ENCODE assay signal across 8 cellular contexts in the genomic region with DNA sequence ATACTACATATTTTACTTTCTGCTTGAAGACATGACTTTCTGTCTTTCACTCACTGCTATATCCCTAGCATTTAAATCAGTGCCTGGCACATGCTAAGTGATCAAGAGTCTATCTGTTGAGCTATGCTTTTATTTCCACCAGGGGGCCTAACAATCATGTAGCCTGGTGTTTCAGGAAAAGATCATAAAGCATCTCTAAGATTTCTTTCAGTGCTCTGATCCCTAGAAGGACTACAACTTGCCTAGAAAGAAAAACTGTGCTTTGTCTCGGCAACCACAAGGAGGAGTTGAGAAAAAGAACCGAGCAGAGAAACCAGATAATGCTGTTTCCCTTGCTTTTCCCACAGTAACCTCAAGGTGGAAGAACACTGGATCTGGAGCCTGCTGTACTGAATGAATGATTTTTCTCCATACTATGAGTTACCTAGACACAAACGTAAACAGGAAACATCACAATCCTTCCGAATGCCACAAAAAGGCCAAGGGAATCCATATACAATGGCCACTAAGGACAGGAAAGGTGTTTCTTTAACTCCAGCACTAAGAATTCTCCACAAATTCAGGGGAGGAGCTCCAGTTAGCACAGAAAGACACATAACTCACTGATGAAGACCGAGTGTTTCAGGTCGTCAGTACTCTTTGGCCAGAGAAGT. TPM values are rescaled to one million over a fixed set of nuclear protein-coding genes. Genes with fewer than 3 reads are reported as not detected.
DNase-seq lines count a peak whose midpoint lies in the region; ATAC-seq, FAIRE-seq and TF ChIP-seq lines count a peak whose summit lies in the region.

No MANE protein-coding gene starts in this region.

- H2AFZ ChIP-seq in PC-3 (ENCODE audit: low read length), result peak overlapping the region; percentile 87

- H3K9me3 ChIP-seq in PC-3 (ENCODE audit: low read length) (no peaks in the 10 kb centered on the region), skeletal muscle tissue (ENCODE audit: control insufficient read depth in 3 of 3, low read length in 3 of 3) (no peaks in the 10 kb centered on the region)

- H3K4me1 ChIP-seq in PC-3 (ENCODE audit: insufficient read depth, low read length), result peaks cover 24% of the 10 kb centered on the region
- peaks cover 17 to 31% (median 21%) of the 10 kb centered on the region in 3 donors for H3K4me1 ChIP-seq in skeletal muscle tissue (ENCODE audit: control insufficient read depth in 3 of 3, insufficient read depth in 3 of 3, low read length in 3 of 3)

- CTCF ChIA-PET in PC-3 (lab: Charles Lee), result interaction anchor here (0.6 to 1.4 kb wide), 6 partner anchors 12 to 290 kb away, joined by 3 to 11 read pairs (median 3); partner anchors contain the start of gene MTERF2

- H3K4me3 ChIP-seq in PC-3 (ENCODE audit: low read length) (peak overlapping the region; percentile 72), bronchial epithelial cell (ENCODE audit: low read depth, low read length) (peak overlapping the region; percentile 70), skeletal muscle tissue (ENCODE audit: low read length in 3 of 3) (peak overlapping the region; percentile 82 to 98 (median 87))

- H3K9ac ChIP-seq in PC-3 (ENCODE audit: low read length), result peak overlapping the region; percentile 85
- H3K9ac ChIP-seq in skeletal muscle tissue (ENCODE audit: low read depth in 1 of 3, low read length in 3 of 3), result peak overlapping the region; percentile 96 to 99 (median 97)

- H3K79me2 ChIP-seq in PC-3 (ENCODE audit: low read length), result peaks cover 52% of the 10 kb centered on the region

- H3K27me3 ChIP-seq in PC-3 (ENCODE audit: low read length) (no peaks in the 10 kb centered on the region), bronchial epithelial cell (ENCODE audit: control insufficient read depth, insufficient read depth, low read length) (no peaks in the 10 kb centered on the region), skeletal muscle tissue (ENCODE audit: control insufficient read depth in 3 of 3, insufficient read depth in 3 of 3, low read length in 3 of 3) (no peaks in the 10 kb centered on the region)

- TF ChIP-seq CTCF in LNCAP (IDR thresholded peaks at IDR 0.05), result peak; percentile 81
- peak; percentile 95 for TF ChIP-seq CTCF in PC-3 (conservative IDR thresholded peaks at IDR 0.05; ENCODE audit: low read depth, low read length)
- peak; percentile 77 for TF ChIP-seq CTCF in bronchial epithelial cell (IDR thresholded peaks at IDR 0.05; ENCODE audit: insufficient read depth, low read length, severe bottlenecking)

- DNase-seq in activated CD8-positive, alpha-beta memory T cell treated with anti-CD3 and anti-CD28 coated beads, Interleukin-2, amount 50 U/mL, for 1 hour (ENCODE audit: extremely low read depth), result peak; percentile 7
- DNase-seq in activated CD8-positive, alpha-beta memory T cell treated with anti-CD3 and anti-CD28 coated beads, Interleukin-2, amount 50 U/mL, for 4 hours, result no peak
- peak; percentile 97 for DNase-seq in PC-3
- peak; percentile 96 for DNase-seq in bronchial epithelial cell (ENCODE audit: low read depth)
- peak; percentile 78 for DNase-seq in iPS-NIHi11 (ENCODE audit: low spot score)

- peaks cover 31% of the 10 kb centered on the region for H4K20me1 ChIP-seq in PC-3 (ENCODE audit: low read length)

- no peaks in the 10 kb centered on the region for H3F3A ChIP-seq in PC-3 (ENCODE audit: low read length, unreplicated experiment)

- H3K9me2 ChIP-seq in PC-3 (replicated peaks; ENCODE audit: low read length), result no peaks in the 10 kb centered on the region

- peak overlapping the region; percentile 63 for H3K27ac ChIP-seq in PC-3 (ENCODE audit: low read length)
- H3K27ac ChIP-seq in skeletal muscle tissue (ENCODE audit: low read depth, low read length), result peak overlapping the region; percentile 100

- TSS peak; percentile 47 for BruUV-seq in PC-3 (replicated peaks; lab: Mats Ljungman, UMichigan)

- intact Hi-C loops in PC-3 (cut with micrococcal nuclease), result loop anchor here (1.0 to 5.0 kb wide), 7 partner anchors 12 to 655 kb away; partner anchors contain the start of gene TMEM263

- POLR2A ChIA-PET in PC-3 (lab: Charles Lee; ENCODE audit: unreplicated experiment), result interaction anchor here (0.6 to 1.3 kb wide), 2 partner anchors 103 to 137 kb away, joined by 4 to 10 read pairs; no protein-coding TSS in a partner anchor

- H3K36me3 ChIP-seq in PC-3 (ENCODE audit: low read depth, low read length) (no peaks in the 10 kb centered on the region), bronchial epithelial cell (ENCODE audit: control insufficient read depth, insufficient read depth, low read length) (no peaks in the 10 kb centered on the region), skeletal muscle tissue (ENCODE audit: control insufficient read depth in 3 of 3, insufficient read depth in 3 of 3, low read length in 3 of 3) (no peaks in the 10 kb centered on the region)

- no peak for FAIRE-seq in bronchial epithelial cell (lab: Jason Lieb, UNC)

- ATAC-seq in PC-3 (peak; percentile 52), GM18517 (IDR thresholded peaks at IDR 0.05; ENCODE audit: unreplicated experiment) (no peak)

- peak overlapping the region; percentile 85 for H3K4me2 ChIP-seq in PC-3 (ENCODE audit: low read length)

RNA-seq across cellular contexts. Expression of gene CRY1, which starts 1.2 kb away (rescaled TPM):
- 32.0 and 32.4 TPM in 2 replicates for total RNA-seq in PC-3 (2014; rRNA removed)
- 10.8 and 18.1 TPM in 2 replicates for total RNA-seq in bronchial epithelial cell
- total RNA-seq in skeletal muscle tissue, result 24.0 TPM
